In genomic region chr9:86287013-86287412, GRCh38 we compare ENCODE assay signal across 9 cellular contexts. TPM values are rescaled to one million over a fixed set of nuclear protein-coding genes. Genes with fewer than 3 reads are reported as not detected.
DNase-seq lines count a peak whose midpoint lies in the region; ATAC-seq and TF ChIP-seq lines count a peak whose summit lies in the region.
"Had no signal": no experiment of that assay in that cellular context is flagged by ENCODE, and none has a peak within 500 bp of the region (broad histone marks: within the 10 kb centered on the region; RNA-seq: fewer than 3 reads in every experiment).

No MANE protein-coding gene starts in this region.

- no peak overlapping the region for H3K4me3 ChIP-seq in astrocyte of the cerebellum (ENCODE audit: low read depth, low read length)

- H3K27ac Mint-ChIP-seq in neural crest cell (ENCODE audit: unreplicated experiment) = peak overlapping the region; percentile 25

- H3K36me3 Mint-ChIP-seq in neural crest cell (ENCODE audit: low read depth) = no peaks in the 10 kb centered on the region

- no peaks in the 10 kb centered on the region for H3K9me3 Mint-ChIP-seq in neural crest cell

- ATAC-seq in HG03139 (IDR thresholded peaks at IDR 0.05; ENCODE audit: unreplicated experiment) (no peak), Right ventricle myocardium superior (ENCODE audit: poor library complexity) (no peak), HG02884 (IDR thresholded peaks at IDR 0.05; ENCODE audit: unreplicated experiment) (no peak)

- H3K4me1 Mint-ChIP-seq in neural crest cell = peaks cover 35% of the 10 kb centered on the region

- H3K27me3 Mint-ChIP-seq in neural crest cell (ENCODE audit: low read depth) = peaks cover 10% of the 10 kb centered on the region

- in situ Hi-C loops in astrocyte of the cerebellum (cut with HindIII; ENCODE audit: low sequenced_read_pairs) = no loop called here

- DNase-seq in NCI-H510A treated with DMSO at 0.1 percent for 48 hours (lab: John Stamatoyannopoulos, UW) (peak; percentile 27), NCI-H510A (lab: John Stamatoyannopoulos, UW) (no peak), M059J (ENCODE audit: low read depth) (peak; percentile 31), astrocyte of the cerebellum (ENCODE audit: low read depth) (peak; percentile 43), neural crest cell (ENCODE audit: low read depth, low spot score) (peak; percentile 30), Right ventricle myocardium superior (no peak)
- DNase-seq: NCI-H446 treated with DMSO at 0.1 percent for 48 hours had no signal

- peak; percentile 58 for TF ChIP-seq CTCF in astrocyte of the cerebellum (IDR thresholded peaks at IDR 0.05; ENCODE audit: low read depth, low read length, missing control alignments)
- peak; percentile 53 for TF ChIP-seq CTCF in neural crest cell (conservative IDR thresholded peaks at IDR 0.05)

- H3K4me3 Mint-ChIP-seq in neural crest cell = peak overlapping the region; percentile 25

- intact Hi-C loops in Right ventricle myocardium superior (cut with DNase I) = no loop called here

RNA-seq across cellular contexts. Expression of gene ISCA1, which starts 4.7 kb away (rescaled TPM):
- total RNA-seq in M059J (2014; rRNA removed; shearing (Covaris generic)) = 53.5 and 62.6 TPM in 2 replicates
- total RNA-seq in neural crest cell (17.3 and 18.0 TPM in 2 replicates), Right ventricle myocardium superior (72.5 TPM)

RNA-seq across cellular contexts. Expression of gene C9orf153, which starts 27.6 kb away (rescaled TPM):
- not detected in 2 replicates for total RNA-seq in M059J (2014; rRNA removed; shearing (Covaris generic))
- total RNA-seq in neural crest cell (0.19 and 0.34 TPM in 2 replicates), Right ventricle myocardium superior (0.22 TPM)

Comparison
In these comparisons a context has a peak if more than half of its experiments do, and no peak if none do; other contexts are left out.
1. DNase-seq: peak in NCI-H510A treated with DMSO at 0.1 percent for 48 hours (single experiment), M059J (single experiment), astrocyte of the cerebellum (single experiment) and neural crest cell (single experiment); none in NCI-H510A (single experiment) and Right ventricle myocardium superior (single experiment).